In the genomic region with DNA sequence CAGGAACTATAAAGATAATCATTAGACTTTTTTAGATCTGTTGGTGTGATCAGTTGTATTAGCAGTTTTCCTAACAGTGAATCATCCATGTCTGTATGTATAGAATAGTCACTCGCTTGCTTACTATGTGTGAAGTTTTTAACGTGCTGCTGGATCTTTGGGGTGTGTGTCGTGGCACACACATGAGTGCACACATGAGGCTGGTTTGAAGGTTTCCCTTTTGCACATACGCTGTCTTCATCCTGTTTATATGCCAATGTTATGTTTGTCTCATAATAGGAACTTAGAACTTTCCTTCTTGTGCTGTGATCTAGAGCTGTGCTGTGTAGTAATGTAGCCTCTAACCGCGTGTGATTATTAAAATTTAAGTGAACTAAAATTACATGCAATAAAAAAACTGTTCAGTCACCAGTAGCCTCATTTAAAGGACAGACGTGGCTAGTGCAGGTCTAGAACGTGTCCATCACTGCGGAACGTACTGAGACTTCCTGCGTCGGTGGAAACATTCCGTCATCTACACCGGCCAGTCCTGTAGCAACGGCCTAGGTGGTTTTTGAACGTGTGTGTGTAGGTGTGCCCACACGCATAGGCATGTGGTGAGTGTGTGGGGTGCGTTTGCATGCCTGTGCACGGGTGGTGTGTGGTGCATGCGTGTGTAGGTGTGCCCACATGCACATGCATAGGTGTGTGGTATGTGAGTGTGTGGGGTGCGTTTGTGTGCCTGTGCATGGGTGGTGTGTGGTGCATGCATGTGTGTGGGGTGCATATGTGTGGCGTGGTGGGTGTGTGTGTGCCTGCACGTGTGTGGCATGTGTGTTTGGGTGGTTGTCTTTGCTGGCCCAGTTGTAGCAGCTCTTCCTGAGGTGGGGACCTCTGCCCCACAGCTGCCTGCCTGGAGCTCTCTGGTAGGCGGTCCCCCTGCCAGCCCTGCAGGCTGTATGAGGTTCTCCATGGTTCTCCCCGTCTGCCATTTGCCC, we compare ENCODE assay signal across 2 cellular contexts.
TF ChIP-seq lines count a peak whose summit lies in the region.

No MANE protein-coding gene starts in this region.

TF ChIP-seq in HEK293, 187 proteins besides CTCF, POLR2A, EP300 and RAD21 (continued from another document and continues in another):
- TF ChIP-seq, protein P1, sequence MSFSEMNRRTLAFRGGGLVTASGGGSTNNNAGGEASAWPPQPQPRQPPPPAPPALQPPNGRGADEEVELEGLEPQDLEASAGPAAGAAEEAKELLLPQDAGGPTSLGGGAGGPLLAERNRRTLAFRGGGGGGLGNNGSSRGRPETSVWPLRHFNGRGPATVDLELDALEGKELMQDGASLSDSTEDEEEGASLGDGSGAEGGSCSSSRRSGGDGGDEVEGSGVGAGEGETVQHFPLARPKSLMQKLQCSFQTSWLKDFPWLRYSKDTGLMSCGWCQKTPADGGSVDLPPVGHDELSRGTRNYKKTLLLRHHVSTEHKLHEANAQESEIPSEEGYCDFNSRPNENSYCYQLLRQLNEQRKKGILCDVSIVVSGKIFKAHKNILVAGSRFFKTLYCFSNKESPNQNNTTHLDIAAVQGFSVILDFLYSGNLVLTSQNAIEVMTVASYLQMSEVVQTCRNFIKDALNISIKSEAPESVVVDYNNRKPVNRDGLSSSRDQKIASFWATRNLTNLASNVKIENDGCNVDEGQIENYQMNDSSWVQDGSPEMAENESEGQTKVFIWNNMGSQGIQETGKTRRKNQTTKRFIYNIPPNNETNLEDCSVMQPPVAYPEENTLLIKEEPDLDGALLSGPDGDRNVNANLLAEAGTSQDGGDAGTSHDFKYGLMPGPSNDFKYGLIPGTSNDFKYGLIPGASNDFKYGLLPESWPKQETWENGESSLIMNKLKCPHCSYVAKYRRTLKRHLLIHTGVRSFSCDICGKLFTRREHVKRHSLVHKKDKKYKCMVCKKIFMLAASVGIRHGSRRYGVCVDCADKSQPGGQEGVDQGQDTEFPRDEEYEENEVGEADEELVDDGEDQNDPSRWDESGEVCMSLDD (tag by site-specific recombination; IDR thresholded peaks at IDR 0.05): no peak
- TF ChIP-seq ZBTB7A (tag by site-specific recombination; IDR thresholded peaks at IDR 0.05; ENCODE audit: low read depth) (0 out of 2 replicates have a peak, but pooled peaks have one; percentile 27), ZNF433 (tag by site-specific recombination; IDR thresholded peaks at IDR 0.05; ENCODE audit: low read depth) (no peak), HIC1 (tag by site-specific recombination; IDR thresholded peaks at IDR 0.05) (no peak), ZNF585B (tag by site-specific recombination; IDR thresholded peaks at IDR 0.05) (no peak), ZNF707 (tag by site-specific recombination; IDR thresholded peaks at IDR 0.05) (no peak), ZNF530 (tag by site-specific recombination; IDR thresholded peaks at IDR 0.05; ENCODE audit: low read depth) (no peak), ZNF555 (tag by site-specific recombination; conservative IDR thresholded peaks at IDR 0.05) (no peak), SP7 (tag by site-specific recombination; IDR thresholded peaks at IDR 0.05) (no peak), ZNF596 (tag by site-specific recombination; IDR thresholded peaks at IDR 0.05) (no peak), ZNF138 (tag by site-specific recombination; IDR thresholded peaks at IDR 0.05; ENCODE audit: borderline replicate concordance) (no peak), ZNF292 (tag by site-specific recombination; IDR thresholded peaks at IDR 0.05; ENCODE audit: borderline replicate concordance, low read depth) (no peak), KLF8 (tag by site-specific recombination; IDR thresholded peaks at IDR 0.05) (no peak), ZNF501 (tag by site-specific recombination; IDR thresholded peaks at IDR 0.05) (no peak), ZNF350 (tag by site-specific recombination; IDR thresholded peaks at IDR 0.05) (no peak), ZNF621 (tag by site-specific recombination; IDR thresholded peaks at IDR 0.05) (no peak), ZBTB48 (tag by site-specific recombination; IDR thresholded peaks at IDR 0.05) (no peak), ZBTB8A (tag by site-specific recombination; IDR thresholded peaks at IDR 0.05) (no peak), ZFHX2 (tag by site-specific recombination; conservative IDR thresholded peaks at IDR 0.05) (peak; percentile 98), HOXD13 (CRISPR knock-in tag; IDR thresholded peaks at IDR 0.05; ENCODE audit: borderline replicate concordance) (no peak), ZNF248 (tag by site-specific recombination; IDR thresholded peaks at IDR 0.05) (no peak), TRIM28 (IDR thresholded peaks at IDR 0.05; ENCODE audit: borderline replicate concordance, low read length) (no peak), EGR2 (tag by site-specific recombination; IDR thresholded peaks at IDR 0.05; ENCODE audit: low read depth) (peak; percentile 94)
- TF ChIP-seq, protein P2, sequence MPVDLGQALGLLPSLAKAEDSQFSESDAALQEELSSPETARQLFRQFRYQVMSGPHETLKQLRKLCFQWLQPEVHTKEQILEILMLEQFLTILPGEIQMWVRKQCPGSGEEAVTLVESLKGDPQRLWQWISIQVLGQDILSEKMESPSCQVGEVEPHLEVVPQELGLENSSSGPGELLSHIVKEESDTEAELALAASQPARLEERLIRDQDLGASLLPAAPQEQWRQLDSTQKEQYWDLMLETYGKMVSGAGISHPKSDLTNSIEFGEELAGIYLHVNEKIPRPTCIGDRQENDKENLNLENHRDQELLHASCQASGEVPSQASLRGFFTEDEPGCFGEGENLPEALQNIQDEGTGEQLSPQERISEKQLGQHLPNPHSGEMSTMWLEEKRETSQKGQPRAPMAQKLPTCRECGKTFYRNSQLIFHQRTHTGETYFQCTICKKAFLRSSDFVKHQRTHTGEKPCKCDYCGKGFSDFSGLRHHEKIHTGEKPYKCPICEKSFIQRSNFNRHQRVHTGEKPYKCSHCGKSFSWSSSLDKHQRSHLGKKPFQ (tag by site-specific recombination; IDR thresholded peaks at IDR 0.05): peak; percentile 55; the same call in 1 of the 2 replicates
- TF ChIP-seq, protein P3, sequence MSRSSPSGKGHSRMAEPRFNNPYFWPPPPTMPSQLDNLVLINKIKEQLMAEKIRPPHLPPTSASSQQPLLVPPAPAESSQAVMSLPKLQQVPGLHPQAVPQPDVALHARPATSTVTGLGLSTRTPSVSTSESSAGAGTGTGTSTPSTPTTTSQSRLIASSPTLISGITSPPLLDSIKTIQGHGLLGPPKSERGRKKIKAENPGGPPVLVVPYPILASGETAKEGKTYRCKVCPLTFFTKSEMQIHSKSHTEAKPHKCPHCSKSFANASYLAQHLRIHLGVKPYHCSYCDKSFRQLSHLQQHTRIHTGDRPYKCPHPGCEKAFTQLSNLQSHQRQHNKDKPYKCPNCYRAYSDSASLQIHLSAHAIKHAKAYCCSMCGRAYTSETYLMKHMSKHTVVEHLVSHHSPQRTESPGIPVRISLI (tag by site-specific recombination; IDR thresholded peaks at IDR 0.05): no peak

TF ChIP-seq in SK-N-SH treated with all-trans-retinoic acid at 6 μM for 48 hours, 23 proteins besides CTCF, POLR2A, EP300 and RAD21 (continued from another document):
- TF ChIP-seq ZNF565 (CRISPR knock-in tag; conservative IDR thresholded peaks at IDR 0.05; ENCODE audit: low read depth): no peak
- TF ChIP-seq, protein P4, sequence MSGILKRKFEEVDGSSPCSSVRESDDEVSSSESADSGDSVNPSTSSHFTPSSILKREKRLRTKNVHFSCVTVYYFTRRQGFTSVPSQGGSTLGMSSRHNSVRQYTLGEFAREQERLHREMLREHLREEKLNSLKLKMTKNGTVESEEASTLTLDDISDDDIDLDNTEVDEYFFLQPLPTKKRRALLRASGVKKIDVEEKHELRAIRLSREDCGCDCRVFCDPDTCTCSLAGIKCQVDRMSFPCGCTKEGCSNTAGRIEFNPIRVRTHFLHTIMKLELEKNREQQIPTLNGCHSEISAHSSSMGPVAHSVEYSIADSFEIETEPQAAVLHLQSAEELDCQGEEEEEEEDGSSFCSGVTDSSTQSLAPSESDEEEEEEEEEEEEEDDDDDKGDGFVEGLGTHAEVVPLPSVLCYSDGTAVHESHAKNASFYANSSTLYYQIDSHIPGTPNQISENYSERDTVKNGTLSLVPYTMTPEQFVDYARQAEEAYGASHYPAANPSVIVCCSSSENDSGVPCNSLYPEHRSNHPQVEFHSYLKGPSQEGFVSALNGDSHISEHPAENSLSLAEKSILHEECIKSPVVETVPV (CRISPR knock-in tag; IDR thresholded peaks at IDR 0.05): no peak
- TF ChIP-seq ZFP3 (CRISPR knock-in tag; IDR thresholded peaks at IDR 0.05): no peak
- no peak for TF ChIP-seq RARB (CRISPR knock-in tag; IDR thresholded peaks at IDR 0.05)
- TF ChIP-seq OSR1 (CRISPR knock-in tag; IDR thresholded peaks at IDR 0.05): no peak
- TF ChIP-seq ZNF8 (CRISPR knock-in tag; IDR thresholded peaks at IDR 0.05): no peak
- no peak for TF ChIP-seq GLIS3 (CRISPR knock-in tag; IDR thresholded peaks at IDR 0.05)
- no peak for TF ChIP-seq ZC3H10 (CRISPR knock-in tag; IDR thresholded peaks at IDR 0.05)
